ENCODE assay signal across 1 cellular context in genomic region chr2:237628482-237629187, GRCh38.
TF ChIP-seq lines count a peak whose summit lies in the region.

No MANE protein-coding gene starts in this region.

TF ChIP-seq in HEK293, 187 proteins besides CTCF, POLR2A, EP300 and RAD21:
- TF ChIP-seq PRDM2 (tag by site-specific recombination; IDR thresholded peaks at IDR 0.05; ENCODE audit: borderline replicate concordance) (no peak), PRDM6 (tag by site-specific recombination; IDR thresholded peaks at IDR 0.05) (no peak), ZNF292 (tag by site-specific recombination; IDR thresholded peaks at IDR 0.05; ENCODE audit: borderline replicate concordance, low read depth) (no peak), ZNF2 (tag by site-specific recombination; IDR thresholded peaks at IDR 0.05) (no peak), ZNF48 (tag by site-specific recombination; IDR thresholded peaks at IDR 0.05) (no peak), ZNF341 (tag by site-specific recombination; IDR thresholded peaks at IDR 0.05; ENCODE audit: low read depth) (no peak)
